Comparison of ENCODE assay signal across 24 cellular contexts in genomic region chr15:59722032-59722431, GRCh38.
"Had no signal": no experiment of that assay in that cellular context is flagged by ENCODE, and none has a peak within 500 bp of the region (broad histone marks: within the 10 kb centered on the region; RNA-seq: fewer than 3 reads in every experiment).

No MANE protein-coding gene starts in this region.

- H3K36me3 ChIP-seq: adrenal gland, esophagus squamous epithelium, gastroesophageal sphincter had no signal

- H3K4me1 ChIP-seq: adrenal gland, body of pancreas, esophagus squamous epithelium, gastroesophageal sphincter had no signal

- H3K9me3 ChIP-seq: adrenal gland, body of pancreas, esophagus squamous epithelium, gastroesophageal sphincter had no signal

- DNase-seq: activated CD4-positive, alpha-beta memory T cell treated with anti-CD3 and anti-CD28 coated beads for 36 hours; activated CD4-positive, alpha-beta T cell treated with anti-CD3 and anti-CD28 coated beads for 36 hours; activated CD4-positive, alpha-beta T cell treated with anti-CD3 and anti-CD28 coated beads, Interleukin-2, amount 10 ng/mL, durations not matched to agents 24 days and 14 days; activated CD4-positive, CD25-positive, alpha-beta regulatory T cell; activated CD4-positive, CD25-positive, alpha-beta regulatory T cell treated with anti-CD3 and anti-CD28 coated beads, Interleukin-2, amount 50 U/mL, for 72 hours; activated CD8-positive, alpha-beta memory T cell treated with anti-CD3 and anti-CD28 coated beads for 24 hours; activated effector memory CD4-positive, alpha-beta T cell treated with Interleukin-2 at 50 U/mL for 16 hours; activated gamma-delta T cell treated with Interleukin-2 at 50 U/mL for 16 hours; activated naive CD4-positive, alpha-beta T cell treated with anti-CD3 and anti-CD28 coated beads for 36 hours; activated naive CD8-positive, alpha-beta T cell treated with anti-CD3 and anti-CD28 coated beads for 36 hours; activated naive CD8-positive, alpha-beta T cell treated with anti-CD3 and anti-CD28 coated beads, Interleukin-2, amount 50 U/mL, for 24 hours; activated T-cell treated with anti-CD3 and anti-CD28 coated beads, Interleukin-2, amount 50 U/mL, for 4 hours; adrenal gland; amygdala; aorta; body of pancreas; caudate nucleus; cortex of kidney; effector memory CD4-positive, alpha-beta T cell; erythroblast; esophagus squamous epithelium; T-helper 2 cell had no signal

- H3K27ac ChIP-seq: adrenal gland, body of pancreas, esophagus squamous epithelium, gastroesophageal sphincter had no signal

- H3K27me3 ChIP-seq: body of pancreas had no signal

- H3K4me3 ChIP-seq: adrenal gland, body of pancreas, esophagus squamous epithelium, gastroesophageal sphincter had no signal

- ATAC-seq: activated CD4-positive, alpha-beta T cell treated with anti-CD3 and anti-CD28 coated beads for 36 hours; activated naive CD8-positive, alpha-beta T cell treated with anti-CD3 and anti-CD28 coated beads, Interleukin-2, amount 50 U/mL, for 24 hours; activated T-cell treated with anti-CD3 and anti-CD28 coated beads, Interleukin-2, amount 50 U/mL, for 4 hours; activated T-helper 17 cell treated with anti-CD3 and anti-CD28 coated beads, Interleukin-2, amount 50 U/mL, for 72 hours; body of pancreas; gastroesophageal sphincter had no signal
